8 cellular contexts compared by ENCODE assay signal in genomic region chr1:54335396-54336056, GRCh38.
DNase-seq lines count a peak whose midpoint lies in the region; ATAC-seq and TF ChIP-seq lines count a peak whose summit lies in the region.

No MANE protein-coding gene starts in this region.

- H3K27me3 ChIP-seq in psoas muscle (ENCODE audit: insufficient read depth in 3 of 3, low read length in 2 of 3) = no peaks in the 10 kb centered on the region

- TF ChIP-seq CTCF in psoas muscle (IDR thresholded peaks at IDR 0.05) = no peak

- DNase-seq in GM03348 (ENCODE audit: low spot score) (peak; percentile 93), T1000 (lab: John Stamatoyannopoulos, UW) (peak; percentile 54), glomerular endothelial cell (ENCODE audit: extremely low read depth, low read depth, low spot score) (peak; percentile 80), psoas muscle (peak; percentile 67 to 84)
- no peak for DNase-seq in stimulated activated naive CD4-positive, alpha-beta T cell (lab: John Stamatoyannopoulos, UW)

- whole genome bisulfite sequencing in psoas muscle, 3 donors = 6 to 10% (median 9%) methylated on average over 15 of the region's 15 CpGs

- peaks cover 86% of the 10 kb centered on the region for H3K4me1 ChIP-seq in psoas muscle

- peak overlapping the region; percentile 55 for H3K4me3 ChIP-seq in psoas muscle

- no peaks in the 10 kb centered on the region for H3K36me3 ChIP-seq in psoas muscle (ENCODE audit: insufficient read depth in 1 of 2, low read depth in 1 of 2)

- ATAC-seq in psoas muscle = peak; percentile 74 to 83 (median 79)
- ATAC-seq in GM21367 (IDR thresholded peaks at IDR 0.05; ENCODE audit: unreplicated experiment) = no peak
- no peak for ATAC-seq in GM19324 (IDR thresholded peaks at IDR 0.05; ENCODE audit: low FRiP score, unreplicated experiment)
- no peak for ATAC-seq in HG03354 (IDR thresholded peaks at IDR 0.05; ENCODE audit: poor library complexity, severe bottlenecking, unreplicated experiment)

- H3K9me3 ChIP-seq in psoas muscle = no peaks in the 10 kb centered on the region

- peak overlapping the region; percentile 93 for H3K27ac ChIP-seq in psoas muscle

- intact Hi-C loops in psoas muscle (cut with DNase I) = loop anchor here (5.0 to 10.0 kb wide), 2 partner anchors 47 to 61 kb away; no protein-coding TSS in a partner anchor

Comparison
In these comparisons a context has a peak if more than half of its experiments do, and no peak if none do; other contexts are left out.
1. DNase-seq: peak in GM03348 (single experiment), T1000 (single experiment), glomerular endothelial cell (single experiment) and psoas muscle (2 of 2); none in stimulated activated naive CD4-positive, alpha-beta T cell (0 of 6).
2. ATAC-seq: peak in psoas muscle (4 of 4); none in GM21367 (single experiment), GM19324 (single experiment) and HG03354 (single experiment).